ENCODE assay signal across 8 cellular contexts in the genomic region with DNA sequence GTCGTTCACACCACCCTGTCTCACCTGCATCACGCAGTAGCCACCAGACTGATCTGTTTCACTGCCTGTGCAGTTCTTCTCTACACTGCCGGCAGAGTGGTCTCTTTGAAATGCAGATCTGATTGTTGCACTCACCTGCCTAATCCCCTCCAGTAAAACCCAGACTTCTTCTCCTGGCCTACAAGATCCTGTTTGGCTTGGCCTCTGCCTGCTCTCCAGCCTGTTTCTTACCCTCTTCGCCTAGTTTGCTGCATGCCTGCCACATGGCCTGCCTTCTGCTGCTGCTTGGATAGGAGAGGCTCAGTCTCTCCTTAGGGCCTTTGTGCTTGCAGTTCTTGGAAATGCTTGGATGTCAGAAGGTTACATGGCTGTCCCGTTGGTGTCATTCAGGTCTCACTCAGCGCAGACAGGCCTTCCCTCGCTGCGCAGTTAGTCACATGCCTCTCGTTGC. TPM values are rescaled to one million over a fixed set of nuclear protein-coding genes. Genes with fewer than 3 reads are reported as not detected.
DNase-seq lines count a peak whose midpoint lies in the region; ATAC-seq and TF ChIP-seq lines count a peak whose summit lies in the region.

No MANE protein-coding gene starts in this region.

- H3K36me3 ChIP-seq in OCI-LY7 (ENCODE audit: insufficient read depth, low read length) (0 out of 2 replicates have a peak, but pooled peaks cover 3% of the 10 kb centered on the region), endodermal cell (ENCODE audit: control insufficient read depth, insufficient read depth, low read length) (no peaks in the 10 kb centered on the region), skeletal muscle satellite cell (ENCODE audit: insufficient read depth, low read length) (no peaks in the 10 kb centered on the region), SJCRH30 (no peaks in the 10 kb centered on the region)

- H3K4me1 ChIP-seq in OCI-LY7 (ENCODE audit: insufficient read depth, low read length, poor library complexity, severe bottlenecking) (peaks cover 63% of the 10 kb centered on the region), endodermal cell (ENCODE audit: control insufficient read depth, insufficient read depth, low read length) (peaks cover 9% of the 10 kb centered on the region), skeletal muscle satellite cell (ENCODE audit: control insufficient read depth, insufficient read depth, low read length) (peaks cover 65% of the 10 kb centered on the region), SJCRH30 (peaks cover 34% of the 10 kb centered on the region)

- H3K9ac ChIP-seq in endodermal cell (ENCODE audit: extremely low read depth, low read length, poor library complexity, severe bottlenecking) (no peak overlapping the region), skeletal muscle satellite cell (ENCODE audit: low read depth, low read length) (peak overlapping the region; percentile 60)

- ATAC-seq in GM19351 (IDR thresholded peaks at IDR 0.05; ENCODE audit: unreplicated experiment) = no peak

- H3K27me3 Mint-ChIP-seq in T-helper 2 cell treated with Interferon-gamma antibody and Interleukin-4, amounts not matched to agents 5 μg/mL and 100 μg/mL, for 36 hours (ENCODE audit: low read depth) = no peaks in the 10 kb centered on the region
- H3K27me3 Mint-ChIP-seq in endodermal cell (ENCODE audit: insufficient read depth) = no peaks in the 10 kb centered on the region

- peaks cover 76% of the 10 kb centered on the region for H3K4me1 Mint-ChIP-seq in T-helper 2 cell treated with Interferon-gamma antibody and Interleukin-4, amounts not matched to agents 5 μg/mL and 100 μg/mL, for 36 hours (ENCODE audit: low read depth)
- H3K4me1 Mint-ChIP-seq in endodermal cell = peaks cover 43% of the 10 kb centered on the region

- 58 to 80% methylated on average over 3 to 9 of the region's 9 CpGs for WGBS in endodermal cell (ENCODE audit: insufficient coverage in 1 of 2, insufficient read length in 1 of 2), 2 experiments

- CTCF ChIA-PET in OCI-LY7 (lab: Charles Lee; ENCODE audit: unreplicated experiment) = no interaction called here

- no peaks in the 10 kb centered on the region for H3K9me2 ChIP-seq in OCI-LY7 (ENCODE audit: insufficient read depth, low read length)

- H4K20me1 ChIP-seq in OCI-LY7 (ENCODE audit: insufficient read depth, low read length) = no peaks in the 10 kb centered on the region

- TF ChIP-seq CTCF in OCI-LY7 (conservative IDR thresholded peaks at IDR 0.05; ENCODE audit: low read length) (no peak), endodermal cell (conservative IDR thresholded peaks at IDR 0.05) (no peak)

- peaks cover 16% of the 10 kb centered on the region; the same call in 1 of the 2 replicates for H3K79me2 ChIP-seq in OCI-LY7 (ENCODE audit: insufficient read depth, low read depth, low read length)

- DNase-seq in T-helper 2 cell treated with Interferon-gamma antibody and Interleukin-4, amounts not matched to agents 5 μg/mL and 100 μg/mL, for 36 hours (ENCODE audit: low spot score) = no peak
- DNase-seq in T-helper 2 cell (no peak), OCI-LY7 (ENCODE audit: low spot score) (peak; percentile 24), endodermal cell (peak; percentile 69), SJCRH30 (no peak), NCI-H510A treated with DMSO at 0.1 percent for 48 hours (lab: John Stamatoyannopoulos, UW) (no peak)

- POLR2A ChIA-PET in OCI-LY7 (lab: Charles Lee) = interaction anchor here (1.0 to 3.0 kb wide), 2 partner anchors 11 to 15 kb away, joined by 3 to 11 read pairs; no protein-coding TSS in a partner anchor

- H3K9me3 Mint-ChIP-seq in T-helper 2 cell treated with Interferon-gamma antibody and Interleukin-4, amounts not matched to agents 5 μg/mL and 100 μg/mL, for 36 hours = no peaks in the 10 kb centered on the region
- H3K9me3 Mint-ChIP-seq in endodermal cell = no peaks in the 10 kb centered on the region

- H3K9me3 ChIP-seq in OCI-LY7 (ENCODE audit: low read length) = no peaks in the 10 kb centered on the region
- H3K9me3 ChIP-seq in endodermal cell (ENCODE audit: control insufficient read depth, low read length) = no peaks in the 10 kb centered on the region
- H3K9me3 ChIP-seq in skeletal muscle satellite cell (replicated peaks; ENCODE audit: low read length) = no peaks in the 10 kb centered on the region
- no peaks in the 10 kb centered on the region for H3K9me3 ChIP-seq in SJCRH30 (replicated peaks)

- H3K4me3 ChIP-seq in OCI-LY7 (ENCODE audit: low read depth, low read length, poor library complexity, severe bottlenecking) = no peak overlapping the region
- H3K4me3 ChIP-seq in endodermal cell (ENCODE audit: low read length) = no peak overlapping the region
- peak overlapping the region; percentile 45 for H3K4me3 ChIP-seq in skeletal muscle satellite cell (ENCODE audit: low read length)
- no peak overlapping the region for H3K4me3 ChIP-seq in SJCRH30

- H3K36me3 Mint-ChIP-seq in T-helper 2 cell treated with Interferon-gamma antibody and Interleukin-4, amounts not matched to agents 5 μg/mL and 100 μg/mL, for 36 hours (ENCODE audit: low read depth) = peaks cover 14% of the 10 kb centered on the region
- H3K36me3 Mint-ChIP-seq in endodermal cell (ENCODE audit: low read depth) = no peaks in the 10 kb centered on the region

- H3K27me3 ChIP-seq in endodermal cell (ENCODE audit: control insufficient read depth, insufficient read depth, low read length, poor library complexity, severe bottlenecking) = no peaks in the 10 kb centered on the region
- H3K27me3 ChIP-seq in skeletal muscle satellite cell (ENCODE audit: control insufficient read depth, insufficient read depth, low read length) = no peaks in the 10 kb centered on the region
- no peaks in the 10 kb centered on the region for H3K27me3 ChIP-seq in SJCRH30

- no TSS peak for BruUV-seq in OCI-LY7 (replicated peaks; lab: Mats Ljungman, UMichigan)

- peak overlapping the region; percentile 53 for H3K27ac ChIP-seq in OCI-LY7 (ENCODE audit: low read depth, low read length, poor library complexity, severe bottlenecking)
- H3K27ac ChIP-seq in endodermal cell (ENCODE audit: low read depth, low read length) = no peak overlapping the region
- no peak overlapping the region for H3K27ac ChIP-seq in SJCRH30

- intact Hi-C loops in OCI-LY7 (cut with micrococcal nuclease; ENCODE audit: unreplicated experiment) = no loop called here

- H3K27ac Mint-ChIP-seq in T-helper 2 cell treated with Interferon-gamma antibody and Interleukin-4, amounts not matched to agents 5 μg/mL and 100 μg/mL, for 36 hours = peak overlapping the region; percentile 6
- H3K27ac Mint-ChIP-seq in endodermal cell = peak overlapping the region; percentile 64

- H3K4me2 ChIP-seq in OCI-LY7 (ENCODE audit: low read length) (peak overlapping the region; percentile 61), skeletal muscle satellite cell (ENCODE audit: low read length) (peak overlapping the region; percentile 73)

- H3K4me3 Mint-ChIP-seq in T-helper 2 cell treated with Interferon-gamma antibody and Interleukin-4, amounts not matched to agents 5 μg/mL and 100 μg/mL, for 36 hours = no peak overlapping the region
- no peak overlapping the region for H3K4me3 Mint-ChIP-seq in endodermal cell

- peak overlapping the region; percentile 30; the same call in 1 of the 2 replicates for H2AFZ ChIP-seq in OCI-LY7 (ENCODE audit: low read length)

RNA-seq across cellular contexts. Expression of a gene that starts 42.0 kb away (rescaled TPM):
- 21.2 and 23.7 TPM in 2 replicates for total RNA-seq in OCI-LY7 (2014; rRNA removed; shearing (Covaris generic))
- total RNA-seq in OCI-LY7 (2022) (50.5 and 52.5 TPM in 2 replicates), endodermal cell (10 to 100 TPM; 67.0 to 67.1 TPM)
- polyA plus RNA-seq in endodermal cell (2013, experiment 1 of 2) = 33.7 TPM
- 31.8 TPM for polyA plus RNA-seq in endodermal cell (2013, experiment 2 of 2)
- total RNA-seq in skeletal muscle satellite cell (2012; rRNA removed) = 16.4 and 17.0 TPM in 2 replicates
- total RNA-seq in SJCRH30 (2014; rRNA removed; shearing (Covaris generic)) = 11.8 and 12.5 TPM in 2 replicates

RNA-seq across cellular contexts. Expression of a gene that starts 59.9 kb away (rescaled TPM):
- 185 and 191 TPM in 2 replicates for total RNA-seq in OCI-LY7 (2014; rRNA removed; shearing (Covaris generic))
- total RNA-seq in OCI-LY7 (2022) (251 and 260 TPM in 2 replicates), endodermal cell (100 to 1,000 TPM; 209 to 254 TPM)
- polyA plus RNA-seq in endodermal cell (2013, experiment 1 of 2) = 205 TPM
- polyA plus RNA-seq in endodermal cell (2013, experiment 2 of 2) = 190 TPM
- total RNA-seq in skeletal muscle satellite cell (2012; rRNA removed) = 158 and 185 TPM in 2 replicates
- total RNA-seq in SJCRH30 (2014; rRNA removed; shearing (Covaris generic)) = 163 and 169 TPM in 2 replicates

Comparison
In these comparisons a context has a peak if more than half of its experiments do, and no peak if none do; other contexts are left out.
1. DNase-seq: peak in OCI-LY7 (single experiment) and endodermal cell (single experiment); none in T-helper 2 cell treated with Interferon-gamma antibody and Interleukin-4, amounts not matched to agents 5 μg/mL and 100 μg/mL, for 36 hours (single experiment), T-helper 2 cell (0 of 5), SJCRH30 (0 of 2) and NCI-H510A treated with DMSO at 0.1 percent for 48 hours (single experiment).